ENCODE assay signal across 13 cellular contexts in genomic region chr14:50333010-50333409, GRCh38. TPM values are rescaled to one million over a fixed set of nuclear protein-coding genes. Genes with fewer than 3 reads are reported as not detected.
DNase-seq lines count a peak whose midpoint lies in the region; ATAC-seq, FAIRE-seq and TF ChIP-seq lines count a peak whose summit lies in the region.
"Had no signal": no experiment of that assay in that cellular context is flagged by ENCODE, and none has a peak within 500 bp of the region (broad histone marks: within the 10 kb centered on the region; RNA-seq: fewer than 3 reads in every experiment).

No MANE protein-coding gene starts in this region.

- no peak overlapping the region for H3K4me3 ChIP-seq in AG04450 (ENCODE audit: low read depth, low read length)
- H3K4me3 ChIP-seq in MG63, result no peak overlapping the region
- H3K4me3 ChIP-seq in H1 (ENCODE audit: extremely low read depth in 1 of 4, insufficient read depth in 2 of 4, low read depth in 3 of 4, low read length in 4 of 4), result no peak overlapping the region
- H3K4me3 ChIP-seq in keratinocyte (ENCODE audit: control insufficient read depth in 2 of 3, extremely low read depth in 1 of 3, insufficient read depth in 2 of 3, low read depth in 1 of 3, low read length in 3 of 3), result no peak overlapping the region
- H3K4me3 ChIP-seq: body of pancreas, hepatocyte had no signal

- DNase-seq in AG04450 (ENCODE audit: low read depth, low spot score), result no peak
- DNase-seq in MG63, result peak; percentile 59
- DNase-seq in H1 (ENCODE audit: low read depth in 1 of 2, low spot score in 2 of 2), result no peak
- DNase-seq in keratinocyte (ENCODE audit: low read depth, low spot score), result no peak
- DNase-seq in dedifferentiated amniotic fluid mesenchymal stem cell (ENCODE audit: extremely low spot score), result no peak
- DNase-seq in nucleus accumbens (lab: John Stamatoyannopoulos, UW), result no peak
- DNase-seq: BE2C; naive thymus-derived CD4-positive, alpha-beta T cell; NCI-H2029 had no signal

- no peak overlapping the region for H2AK5ac ChIP-seq in H1 (ENCODE audit: low read depth, low read length)

- H4K5ac ChIP-seq in H1 (ENCODE audit: insufficient read length, low read depth, low read length), result no peak overlapping the region

- TF ChIP-seq CTCF in AG04450 (IDR thresholded peaks at IDR 0.05; ENCODE audit: low read depth, low read length) (no peak), H1 (IDR thresholded peaks at IDR 0.05; ENCODE audit: control extremely low read depth in 1 of 3, insufficient read depth in 1 of 3, low read depth in 1 of 3, low read length in 3 of 3) (no peak), keratinocyte (optimal IDR thresholded peaks at IDR 0.05 in 1 of 3, IDR thresholded peaks at IDR 0.05 in 1 of 3, conservative IDR thresholded peaks at IDR 0.05 in 1 of 3; ENCODE audit: extremely low read depth in 1 of 3, insufficient read depth in 2 of 3, low read length in 3 of 3) (no peak)

- CTCF ChIA-PET in AG04450 (lab: Charles Lee) (interaction anchor here (0.8 to 2.3 kb wide), 2 partner anchors 12 to 15 kb away, joined by 5 to 16 read pairs; no protein-coding TSS in a partner anchor), H1 (lab: Charles Lee; ENCODE audit: partially characterized antibody) (interaction anchor here (0.7 to 5.1 kb wide), 3 partner anchors 8 to 12 kb away, joined by 3 to 30 read pairs (median 6); no protein-coding TSS in a partner anchor)

- FAIRE-seq in H1 (lab: Jason Lieb, UNC), result no peak
- peak; percentile 69 for FAIRE-seq in keratinocyte (lab: Jason Lieb, UNC)

- H3K23me2 ChIP-seq in H1 (ENCODE audit: low read depth, low read length), result no peaks in the 10 kb centered on the region

- no peak overlapping the region for H2BK120ac ChIP-seq in H1 (replicated peaks; ENCODE audit: low read depth, low read length)

- H4K20me1 ChIP-seq in H1 (replicated peaks in 1 of 2; ENCODE audit: control insufficient read depth in 1 of 2, insufficient read depth in 2 of 2, low read length in 2 of 2) (no peaks in the 10 kb centered on the region), keratinocyte (ENCODE audit: control insufficient read depth, extremely low read depth, insufficient read depth, low read length) (no peaks in the 10 kb centered on the region)

- dilution Hi-C loops in keratinocyte (cut with MboI; ENCODE audit: extremely low pct_ligation_motif_present, low sequenced_read_pairs), result no loop called here

- H3K9me3 ChIP-seq in AG04450 (ENCODE audit: control insufficient read depth, insufficient read depth, low read length), result no peaks in the 10 kb centered on the region
- no peaks in the 10 kb centered on the region for H3K9me3 ChIP-seq in MG63
- no peaks in the 10 kb centered on the region for H3K9me3 ChIP-seq in H1 (ENCODE audit: insufficient read depth in 2 of 2, low read depth in 1 of 2, low read length in 1 of 2)
- no peaks in the 10 kb centered on the region for H3K9me3 ChIP-seq in keratinocyte (ENCODE audit: control insufficient read depth, low read depth, low read length)
- H3K9me3 ChIP-seq: BE2C, body of pancreas had no signal

- no peak for ATAC-seq in activated CD4-positive, CD25-positive, alpha-beta regulatory T cell treated with anti-CD3 and anti-CD28 coated beads, Interleukin-2, amount 50 U/mL, for 24 hours
- ATAC-seq in GM21576 (IDR thresholded peaks at IDR 0.05; ENCODE audit: unreplicated experiment), result no peak
- ATAC-seq: body of pancreas; naive thymus-derived CD4-positive, alpha-beta T cell had no signal

- H3K18ac ChIP-seq in H1 (ENCODE audit: extremely low read depth, low read length), result no peak overlapping the region

- H2BK12ac ChIP-seq in H1 (ENCODE audit: low read depth, low read length), result no peak overlapping the region

- POLR2A ChIA-PET in AG04450 (lab: Yijun Ruan, JAX), result interaction anchor here (0.6 to 1.1 kb wide), 4 partner anchors 12 to 129 kb away, joined by 3 to 10 read pairs (median 4); partner anchors contain the start of gene CDKL1
- POLR2A ChIA-PET in H1 (lab: Charles Lee; ENCODE audit: partially characterized antibody), result interaction anchor here (1.3 kb wide), 1 partner anchor 22 kb away, joined by 4 read pairs; no protein-coding TSS in a partner anchor

- TF ChIP-seq POLR2A in H1 (IDR thresholded peaks at IDR 0.05; ENCODE audit: control extremely low read depth in 1 of 2, low read depth in 2 of 2, low read length in 2 of 2), result no peak

- H3K23ac ChIP-seq in H1 (ENCODE audit: insufficient read length), result no peak overlapping the region

- H3K9me1 ChIP-seq in keratinocyte (ENCODE audit: control insufficient read depth, extremely low read depth, insufficient read depth, low read length), result peaks cover 2% of the 10 kb centered on the region

- peaks cover 8 to 13% (median 11%) of the 10 kb centered on the region in 4 experiments; a peak in 6 of 7 replicates for H3K4me1 ChIP-seq in H1 (replicated peaks in 1 of 4; ENCODE audit: control insufficient read depth in 3 of 4, insufficient read depth in 4 of 4, low read length in 3 of 4)
- peaks cover 25% of the 10 kb centered on the region for H3K4me1 ChIP-seq in keratinocyte (ENCODE audit: control insufficient read depth, extremely low read depth, insufficient read depth, low read length)

- H3K9ac ChIP-seq in H1 (replicated peaks in 1 of 4; ENCODE audit: extremely low read depth in 1 of 4, low read depth in 3 of 4, low read length in 3 of 4), result no peak overlapping the region
- H3K9ac ChIP-seq in keratinocyte (ENCODE audit: control insufficient read depth, extremely low read depth, insufficient read depth, low read length), result no peak overlapping the region

- H2BK20ac ChIP-seq in H1 (ENCODE audit: low read length), result no peak overlapping the region

- H2AFZ ChIP-seq in H1 (ENCODE audit: low read length) (no peak overlapping the region), keratinocyte (ENCODE audit: control insufficient read depth, low read length) (peak overlapping the region; percentile 61)
- H2AFZ ChIP-seq: hepatocyte had no signal

- H3K4ac ChIP-seq in H1 (replicated peaks; ENCODE audit: insufficient read length, low read depth, low read length), result no peak overlapping the region

- 89% methylated on average over 3 of the region's 3 CpGs; no CpG with 5 or more reads in 1 of the 2 experiments for WGBS in H1 (ENCODE audit: extremely low coverage in 1 of 2, insufficient coverage in 1 of 2, insufficient read length in 1 of 2, insufficient replicate concordance in 2 of 2, low coverage in 1 of 2, low lambda C conversion rate in 2 of 2, missing lambda C conversion rate in 1 of 2), 2 experiments

- TF ChIP-seq RAD21 in H1 (IDR thresholded peaks at IDR 0.05 in 1 of 2, conservative IDR thresholded peaks at IDR 0.05 in 1 of 2; ENCODE audit: low read depth in 2 of 2, low read length in 2 of 2), result no peak

- H2BK5ac ChIP-seq in H1 (ENCODE audit: low read depth, low read length), result no peak overlapping the region

- H3K56ac ChIP-seq in H1 (replicated peaks; ENCODE audit: insufficient read length, low read depth, low read length), result no peak overlapping the region

- no peak overlapping the region for H4K91ac ChIP-seq in H1 (replicated peaks; ENCODE audit: insufficient read length, low read length)

- H3K27ac ChIP-seq in AG04450 (ENCODE audit: low read depth, low read length), result peak overlapping the region; percentile 58
- no peak overlapping the region for H3K27ac ChIP-seq in H1 (ENCODE audit: low read depth, low read length)
- peak overlapping the region; percentile 37 for H3K27ac ChIP-seq in keratinocyte (ENCODE audit: control insufficient read depth, insufficient read depth, low read length)
- H3K27ac ChIP-seq: body of pancreas, hepatocyte had no signal

- no peaks in the 10 kb centered on the region for H3K79me1 ChIP-seq in H1 (ENCODE audit: low read depth, low read length)

- H3K4me2 ChIP-seq in H1 (ENCODE audit: insufficient read depth in 1 of 2, low read depth in 2 of 2, low read length in 2 of 2), result no peak overlapping the region
- peak overlapping the region; percentile 14 for H3K4me2 ChIP-seq in keratinocyte (ENCODE audit: control insufficient read depth, extremely low read depth, insufficient read depth, low read depth, low read length)
- H3K4me2 ChIP-seq: hepatocyte had no signal

- no peaks in the 10 kb centered on the region; the same call in 1 of the 2 replicates for H3K36me3 ChIP-seq in MG63
- H3K36me3 ChIP-seq in H1 (ENCODE audit: control insufficient read depth in 2 of 4, insufficient read depth in 4 of 4, low read length in 3 of 4), result peaks cover 0 to 2% (median 1%) of the 10 kb centered on the region in 4 experiments; a peak in 1 of 8 replicates
- H3K36me3 ChIP-seq in keratinocyte (ENCODE audit: control insufficient read depth in 2 of 2, extremely low read depth in 1 of 2, insufficient read depth in 2 of 2, low read length in 2 of 2), result peaks cover 2 to 4% of the 10 kb centered on the region in 2 experiments
- H3K36me3 ChIP-seq: BE2C had no signal

- no peak overlapping the region for H2BK15ac ChIP-seq in H1 (ENCODE audit: low read length)

- TF ChIP-seq EP300 in H1 (IDR thresholded peaks at IDR 0.05; ENCODE audit: borderline replicate concordance in 1 of 2, low read depth in 2 of 2, low read length in 2 of 2), result no peak

- H3K79me2 ChIP-seq in H1 (ENCODE audit: control insufficient read depth in 1 of 2, insufficient read depth in 2 of 2, low read length in 2 of 2) (no peaks in the 10 kb centered on the region), keratinocyte (ENCODE audit: control insufficient read depth, insufficient read depth, low read length) (no peaks in the 10 kb centered on the region)
- H3K79me2 ChIP-seq: hepatocyte had no signal

- H4K8ac ChIP-seq in H1 (ENCODE audit: extremely low read depth, insufficient read depth, low read length), result no peak overlapping the region

- H3K27me3 ChIP-seq in AG04450 (ENCODE audit: control insufficient read depth, insufficient read depth, low read length), result no peaks in the 10 kb centered on the region
- H3K27me3 ChIP-seq in MG63, result no peaks in the 10 kb centered on the region
- no peaks in the 10 kb centered on the region for H3K27me3 ChIP-seq in H1 (replicated peaks in 1 of 4; ENCODE audit: control insufficient read depth in 3 of 4, extremely low read depth in 1 of 4, insufficient read depth in 3 of 4, low read length in 3 of 4)
- H3K27me3 ChIP-seq in keratinocyte (ENCODE audit: control insufficient read depth, extremely low read depth, insufficient read depth, low read length), result no peaks in the 10 kb centered on the region
- H3K27me3 ChIP-seq: BE2C, body of pancreas, hepatocyte had no signal

- H3K14ac ChIP-seq in H1 (ENCODE audit: insufficient read length), result no peak overlapping the region

RNA-seq across cellular contexts. Expression of gene DMAC2L, which starts 20.9 kb away (rescaled TPM):
- 8.1 and 12.6 TPM in 2 replicates for polyA plus RNA-seq in AG04450 (2011; rRNA removed)
- polyA minus RNA-seq in AG04450 (2011; rRNA and poly(A)+ RNA removed), result 5.7 and 13.1 TPM in 2 replicates
- total RNA-seq in MG63 (2014; rRNA removed; shearing (Covaris generic); ENCODE audit: low replicate concordance), result 4.6 and 6.4 TPM in 2 replicates
- total RNA-seq in H1 (2021; fragmentation: NEBNext Ultra II Directional; extraction: Animal tissue kit (Norgen Biotek cat#: 25700)), result 19.7 and 20.3 TPM in 2 replicates
- polyA plus RNA-seq in H1 (2011; rRNA removed), result 22.5 and 28.9 TPM in 2 replicates
- 27.4 TPM for polyA plus RNA-seq in H1 (2011; cell fraction: cytosol; rRNA removed)
- 11.4 TPM for polyA plus RNA-seq in H1 (2011; cell fraction: nucleus; rRNA removed)
- polyA plus RNA-seq in H1 (2012, experiment 1 of 2), result 15.5 to 22.3 TPM (median 21.3 TPM) in 4 replicates
- polyA plus RNA-seq in H1 (2012, experiment 2 of 2), result 10.7 TPM
- polyA plus RNA-seq in H1 (2013, experiment 1 of 2), result 10.4 TPM
- 9.7 TPM for polyA plus RNA-seq in H1 (2013, experiment 2 of 2)
- 18.0 TPM in 2 replicates for polyA minus RNA-seq in H1 (2011; rRNA and poly(A)+ RNA removed)
- polyA minus RNA-seq in H1 (2011; cell fraction: cytosol; rRNA and poly(A)+ RNA removed), result 8.8 TPM
- 21.5 TPM for polyA minus RNA-seq in H1 (2011; cell fraction: nucleus; rRNA and poly(A)+ RNA removed)
- 11.2 to 12.4 TPM (median 11.7 TPM) in 3 replicates for polyA plus RNA-seq in keratinocyte
- polyA plus RNA-seq in keratinocyte (2011; ENCODE audit: low read depth), result 7.8 TPM
- 7.7 and 9.2 TPM in 2 replicates for polyA plus RNA-seq in keratinocyte (2011; cell fraction: cytosol; rRNA removed)
- polyA plus RNA-seq in keratinocyte (2011; cell fraction: nucleus; rRNA removed), result 7.5 and 8.8 TPM in 2 replicates
- 8.0 and 8.7 TPM in 2 replicates for polyA plus RNA-seq in keratinocyte (2012; ENCODE audit: low replicate concordance)
- polyA minus RNA-seq in keratinocyte, result 2.4 to 10.9 TPM (median 8.1 TPM) in 3 replicates
- 7.1 TPM for polyA minus RNA-seq in keratinocyte (2011; cell fraction: cytosol; rRNA and poly(A)+ RNA removed)
- polyA minus RNA-seq in keratinocyte (2011; cell fraction: nucleus; rRNA and poly(A)+ RNA removed), result 3.0 and 5.8 TPM in 2 replicates

RNA-seq across cellular contexts. Expression of gene L2HGDH, which starts 21.0 kb away (rescaled TPM):
- polyA plus RNA-seq in AG04450 (2011; rRNA removed), result 2.8 and 3.6 TPM in 2 replicates
- polyA minus RNA-seq in AG04450 (2011; rRNA and poly(A)+ RNA removed), result 1.4 and 4.0 TPM in 2 replicates
- 10.4 and 12.5 TPM in 2 replicates for total RNA-seq in MG63 (2014; rRNA removed; shearing (Covaris generic); ENCODE audit: low replicate concordance)
- 28.6 and 29.7 TPM in 2 replicates for total RNA-seq in H1 (2021; fragmentation: NEBNext Ultra II Directional; extraction: Animal tissue kit (Norgen Biotek cat#: 25700))
- 12.2 and 12.9 TPM in 2 replicates for polyA plus RNA-seq in H1 (2011; rRNA removed)
- 14.5 TPM for polyA plus RNA-seq in H1 (2011; cell fraction: cytosol; rRNA removed)
- polyA plus RNA-seq in H1 (2011; cell fraction: nucleus; rRNA removed), result 14.6 TPM
- polyA plus RNA-seq in H1 (2012, experiment 1 of 2), result 20.3 to 27.4 TPM (median 23.4 TPM) in 4 replicates
- polyA plus RNA-seq in H1 (2012, experiment 2 of 2), result 4.7 TPM
- polyA plus RNA-seq in H1 (2013, experiment 1 of 2), result 13.8 TPM
- polyA plus RNA-seq in H1 (2013, experiment 2 of 2), result 13.3 TPM
- 11.4 and 15.5 TPM in 2 replicates for polyA minus RNA-seq in H1 (2011; rRNA and poly(A)+ RNA removed)
- 10.1 TPM for polyA minus RNA-seq in H1 (2011; cell fraction: cytosol; rRNA and poly(A)+ RNA removed)
- 19.9 TPM for polyA minus RNA-seq in H1 (2011; cell fraction: nucleus; rRNA and poly(A)+ RNA removed)
- polyA plus RNA-seq in keratinocyte, result 5.0 to 7.9 TPM (median 6.4 TPM) in 3 replicates
- polyA plus RNA-seq in keratinocyte (2011; ENCODE audit: low read depth), result 7.0 TPM
- polyA plus RNA-seq in keratinocyte (2011; cell fraction: cytosol; rRNA removed), result 4.2 and 6.6 TPM in 2 replicates
- 5.9 and 6.5 TPM in 2 replicates for polyA plus RNA-seq in keratinocyte (2011; cell fraction: nucleus; rRNA removed)
- 5.2 and 7.4 TPM in 2 replicates for polyA plus RNA-seq in keratinocyte (2012; ENCODE audit: low replicate concordance)
- 1.7 to 2.9 TPM (median 1.9 TPM) in 3 replicates for polyA minus RNA-seq in keratinocyte
- polyA minus RNA-seq in keratinocyte (2011; cell fraction: cytosol; rRNA and poly(A)+ RNA removed), result 10.7 TPM
- polyA minus RNA-seq in keratinocyte (2011; cell fraction: nucleus; rRNA and poly(A)+ RNA removed), result 5.0 and 7.8 TPM in 2 replicates
